In the genomic region with DNA sequence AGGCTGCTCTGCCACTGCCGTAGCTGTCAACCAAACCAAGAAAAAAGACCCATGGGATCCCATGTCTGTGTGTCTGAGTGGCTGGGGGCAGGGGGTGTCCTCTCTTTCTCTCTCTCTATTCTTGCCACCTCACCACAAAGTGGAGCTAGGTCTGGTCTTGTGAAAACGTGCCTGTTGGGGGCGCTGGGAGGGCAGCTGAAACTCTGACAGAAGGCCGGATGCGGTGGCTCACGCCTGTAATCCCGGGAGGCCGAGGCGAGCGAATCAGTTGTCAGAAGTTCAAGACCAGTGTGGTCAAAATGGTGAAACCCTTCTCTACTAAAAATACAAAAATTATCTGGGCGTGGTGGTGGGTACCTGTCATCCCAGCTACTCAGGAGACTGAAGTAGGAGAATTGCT, we compare ENCODE assay signal across 14 cellular contexts. TPM values are rescaled to one million over a fixed set of nuclear protein-coding genes. Genes with fewer than 3 reads are reported as not detected.
DNase-seq lines count a peak whose midpoint lies in the region; ATAC-seq and TF ChIP-seq lines count a peak whose summit lies in the region.
"Had no signal": no experiment of that assay in that cellular context is flagged by ENCODE, and none has a peak within 500 bp of the region (broad histone marks: within the 10 kb centered on the region; RNA-seq: fewer than 3 reads in every experiment).

No MANE protein-coding gene starts in this region.

- H2AK5ac ChIP-seq in mesendoderm (ENCODE audit: low read length) = no peak overlapping the region

- H3K4me3 ChIP-seq in A673 (ENCODE audit: low read depth, low read length, poor library complexity, severe bottlenecking) (no peak overlapping the region), H7 (ENCODE audit: insufficient read depth, low read depth, low read length) (no peak overlapping the region), endodermal cell (ENCODE audit: low read length) (no peak overlapping the region), mesendoderm (ENCODE audit: low read length) (no peak overlapping the region)
- H3K4me3 ChIP-seq: BLaER1 treated with 17β-estradiol and CSF1 and Interleukin-3, amounts not matched to agents 10 nM and 100 nM; HAP-1 had no signal

- H3K4me2 ChIP-seq in mesendoderm (ENCODE audit: low read length) = no peak overlapping the region
- H3K4me2 ChIP-seq: BLaER1 treated with 17β-estradiol and CSF1 and Interleukin-3, amounts not matched to agents 10 nM and 100 nM had no signal

- CTCF ChIA-PET in A673 (lab: Charles Lee) = no interaction called here

- POLR2A ChIA-PET in A673 (lab: Charles Lee; ENCODE audit: low non-redundant PET) = interaction anchor here (0.7 kb wide), 1 partner anchor 36 kb away, joined by 9 read pairs; no protein-coding TSS in a partner anchor

- no peak overlapping the region for H2BK120ac ChIP-seq in mesendoderm (ENCODE audit: low read depth, low read length)

- no peak overlapping the region for H2BK5ac ChIP-seq in mesendoderm (ENCODE audit: low read length)

- peaks cover 22% of the 10 kb centered on the region for H3K4me1 Mint-ChIP-seq in endodermal cell

- H3K4me1 ChIP-seq in A673 (ENCODE audit: insufficient read depth, low read length, poor library complexity, severe bottlenecking) (no peaks in the 10 kb centered on the region), endodermal cell (ENCODE audit: control insufficient read depth, insufficient read depth, low read length) (no peaks in the 10 kb centered on the region), mesendoderm (ENCODE audit: control insufficient read depth, low read depth, low read length) (no peaks in the 10 kb centered on the region)
- H3K4me1 ChIP-seq: BLaER1 treated with 17β-estradiol and CSF1 and Interleukin-3, amounts not matched to agents 10 nM and 100 nM had no signal

- no peaks in the 10 kb centered on the region for H3K9me3 ChIP-seq in A673 (ENCODE audit: low read depth, low read length, poor library complexity, severe bottlenecking)
- H3K9me3 ChIP-seq in endodermal cell (ENCODE audit: control insufficient read depth, low read length) = no peaks in the 10 kb centered on the region

- no peaks in the 10 kb centered on the region for H3K79me1 ChIP-seq in mesendoderm (ENCODE audit: low read length)

- no peak for ATAC-seq in GM18858 (IDR thresholded peaks at IDR 0.05; ENCODE audit: unreplicated experiment)
- ATAC-seq in HG03457 (IDR thresholded peaks at IDR 0.05; ENCODE audit: unreplicated experiment) = no peak
- ATAC-seq: HepG2 had no signal

- no TSS peak for BruUV-seq in A673 (replicated peaks; lab: Mats Ljungman, UMichigan)

- no peak overlapping the region for H4K5ac ChIP-seq in mesendoderm (ENCODE audit: low read length)

- peaks cover 13% of the 10 kb centered on the region for H3K27me3 Mint-ChIP-seq in endodermal cell (ENCODE audit: insufficient read depth)
- H3K27me3 Mint-ChIP-seq: CD4-positive, CD25-positive, alpha-beta regulatory T cell had no signal

- H3K9ac ChIP-seq in endodermal cell (ENCODE audit: extremely low read depth, low read length, poor library complexity, severe bottlenecking) (no peak overlapping the region), mesendoderm (ENCODE audit: low read length) (no peak overlapping the region)
- H3K9ac ChIP-seq: BLaER1 treated with 17β-estradiol and CSF1 and Interleukin-3, amounts not matched to agents 10 nM and 100 nM had no signal

- H3K36me3 Mint-ChIP-seq in endodermal cell (ENCODE audit: low read depth) = peaks cover 6% of the 10 kb centered on the region

- H3K27me3 ChIP-seq in A673 (replicated peaks; ENCODE audit: insufficient read depth, low read depth, low read length, poor library complexity) (no peaks in the 10 kb centered on the region), H7 (ENCODE audit: control insufficient read depth, insufficient read depth, low read length) (no peaks in the 10 kb centered on the region; the same call in 1 of the 2 replicates), endodermal cell (ENCODE audit: control insufficient read depth, insufficient read depth, low read length, poor library complexity, severe bottlenecking) (no peaks in the 10 kb centered on the region), mesendoderm (ENCODE audit: insufficient read depth, low read length, poor library complexity) (no peaks in the 10 kb centered on the region)
- H3K27me3 ChIP-seq: BLaER1 treated with 17β-estradiol and CSF1 and Interleukin-3, amounts not matched to agents 10 nM and 100 nM had no signal

- H3K27ac ChIP-seq in A673 (ENCODE audit: low read depth, low read length, poor library complexity, severe bottlenecking) = no peak overlapping the region
- H3K27ac ChIP-seq in endodermal cell (ENCODE audit: low read depth, low read length) = no peak overlapping the region
- H3K27ac ChIP-seq in mesendoderm (ENCODE audit: low read depth, low read length) = no peak overlapping the region
- H3K27ac ChIP-seq: BLaER1 treated with 17β-estradiol and CSF1 and Interleukin-3, amounts not matched to agents 10 nM and 100 nM had no signal

- no peak overlapping the region for H3K4me3 Mint-ChIP-seq in endodermal cell
- H3K4me3 Mint-ChIP-seq: CD4-positive, CD25-positive, alpha-beta regulatory T cell had no signal

- no peak overlapping the region for H4K8ac ChIP-seq in mesendoderm (ENCODE audit: low read depth, low read length)

- no peaks in the 10 kb centered on the region for H3K9me3 Mint-ChIP-seq in endodermal cell

- DNase-seq in A673 (ENCODE audit: low spot score) = no peak
- peak; percentile 52 for DNase-seq in H7
- DNase-seq in endodermal cell = peak; percentile 62
- peak; percentile 58 for DNase-seq in mesendoderm
- no peak for DNase-seq in GM19238 (ENCODE audit: insufficient read length, low spot score)
- DNase-seq: 8988T; ACHN; CD4-positive, CD25-positive, alpha-beta regulatory T cell; DMS79 had no signal

- intact Hi-C loops in A673 (cut with micrococcal nuclease; ENCODE audit: unreplicated experiment) = no loop called here

- H2BK15ac ChIP-seq in mesendoderm (replicated peaks; ENCODE audit: low read depth) = no peak overlapping the region

- H3K79me2 ChIP-seq in mesendoderm (ENCODE audit: control insufficient read depth, insufficient read depth, low read length) = no peaks in the 10 kb centered on the region

- no peak overlapping the region for H3K23ac ChIP-seq in mesendoderm (ENCODE audit: low read length)

- TF ChIP-seq CTCF in A673 (conservative IDR thresholded peaks at IDR 0.05; ENCODE audit: low read depth, low read length) = 0 out of 2 replicates have a peak, but pooled peaks have one; percentile 15
- no peak for TF ChIP-seq CTCF in endodermal cell (conservative IDR thresholded peaks at IDR 0.05)

- 89 to 94% methylated on average over 8 to 11 of the region's 11 CpGs for WGBS in endodermal cell (ENCODE audit: insufficient coverage in 1 of 2, insufficient read length in 1 of 2), 2 experiments
- no CpG with 5 or more reads among the region's 11 CpGs for WGBS in mesendoderm (ENCODE audit: extremely low coverage, insufficient coverage, low lambda C conversion rate)

- H3K27ac Mint-ChIP-seq in endodermal cell = no peak overlapping the region
- H3K27ac Mint-ChIP-seq: CD4-positive, CD25-positive, alpha-beta regulatory T cell had no signal

- no peak overlapping the region for H3K56ac ChIP-seq in mesendoderm (ENCODE audit: low read length)

- H3K36me3 ChIP-seq in A673 (ENCODE audit: insufficient read depth, low read length, poor library complexity, severe bottlenecking) = peaks cover 9% of the 10 kb centered on the region
- H3K36me3 ChIP-seq in H7 (replicated peaks; ENCODE audit: control insufficient read depth, insufficient read depth, low read length) = no peaks in the 10 kb centered on the region
- H3K36me3 ChIP-seq in endodermal cell (ENCODE audit: control insufficient read depth, insufficient read depth, low read length) = peaks cover 11% of the 10 kb centered on the region
- no peaks in the 10 kb centered on the region for H3K36me3 ChIP-seq in mesendoderm (ENCODE audit: control insufficient read depth, insufficient read depth, low read length)

- no peak overlapping the region for H3K4ac ChIP-seq in mesendoderm (ENCODE audit: low read depth, low read length)

- no peak overlapping the region for H3K18ac ChIP-seq in mesendoderm (ENCODE audit: low read length)

RNA-seq across cellular contexts. Expression of gene ZNF146, which starts 29.2 kb away (rescaled TPM):
- total RNA-seq in A673 (2021) = 124 and 130 TPM in 2 replicates
- 156 and 219 TPM in 2 replicates for total RNA-seq in H7 (2014; rRNA removed; shearing (Covaris generic))
- total RNA-seq in endodermal cell = 100 to 1,000 TPM; 105 to 128 TPM
- 101 TPM for polyA plus RNA-seq in endodermal cell (2013, experiment 1 of 2)
- polyA plus RNA-seq in endodermal cell (2013, experiment 2 of 2) = 102 TPM
- 134 TPM for polyA plus RNA-seq in mesendoderm (2013, experiment 1 of 2)
- 131 TPM for polyA plus RNA-seq in mesendoderm (2013, experiment 2 of 2)

RNA-seq across cellular contexts. Expression of gene ZNF565, which starts 29.6 kb away (rescaled TPM):
- total RNA-seq in A673 (2021) (7.2 and 7.5 TPM in 2 replicates), endodermal cell (1 to 10 TPM; 1.6 to 2.7 TPM)
- 2.6 and 4.4 TPM in 2 replicates for total RNA-seq in H7 (2014; rRNA removed; shearing (Covaris generic))
- polyA plus RNA-seq in endodermal cell (2013, experiment 1 of 2) = 4.8 TPM
- polyA plus RNA-seq in endodermal cell (2013, experiment 2 of 2) = 4.0 TPM
- 2.3 TPM for polyA plus RNA-seq in mesendoderm (2013, experiment 1 of 2)
- polyA plus RNA-seq in mesendoderm (2013, experiment 2 of 2) = 1.9 TPM

Comparison
In these comparisons a context has a peak if more than half of its experiments do, and no peak if none do; other contexts are left out.
1. DNase-seq: peak in H7 (single experiment), endodermal cell (single experiment) and mesendoderm (single experiment); none in A673 (single experiment) and GM19238 (single experiment).